Comparison of ENCODE assay signal across 14 cellular contexts in the genomic region with DNA sequence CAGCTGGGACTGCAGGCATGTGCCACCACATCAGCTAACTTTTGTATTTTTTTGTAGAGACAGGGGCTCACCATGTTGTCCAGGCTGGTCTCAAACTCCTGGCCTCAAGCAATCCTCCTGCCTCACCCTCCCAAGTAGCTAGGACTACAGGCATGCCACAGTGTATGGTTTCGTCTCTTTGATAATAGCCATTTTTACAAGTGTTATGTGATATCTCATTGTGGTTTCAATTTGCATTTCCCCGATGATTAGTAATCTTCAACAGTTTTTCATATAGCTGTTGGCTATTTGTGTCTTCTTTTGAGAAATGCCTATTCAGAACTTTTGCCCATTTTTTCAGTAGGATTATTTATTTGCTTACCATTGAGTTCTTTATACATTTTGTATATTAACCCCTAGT. TPM values are rescaled to one million over a fixed set of nuclear protein-coding genes. Genes with fewer than 3 reads are reported as not detected.
DNase-seq lines count a peak whose midpoint lies in the region; ATAC-seq and TF ChIP-seq lines count a peak whose summit lies in the region.
"Had no signal": no experiment of that assay in that cellular context is flagged by ENCODE, and none has a peak within 500 bp of the region (broad histone marks: within the 10 kb centered on the region; RNA-seq: fewer than 3 reads in every experiment).

No MANE protein-coding gene starts in this region.

- no peaks in the 10 kb centered on the region for H3K9me2 ChIP-seq in DOHH2 (replicated peaks; ENCODE audit: control insufficient read depth, low read length)
- no peaks in the 10 kb centered on the region for H3K9me2 ChIP-seq in Karpas-422 (replicated peaks; ENCODE audit: insufficient read depth, low read length)

- H3K9me3 ChIP-seq in DOHH2 (ENCODE audit: control insufficient read depth, insufficient read depth, low read length) = no peaks in the 10 kb centered on the region
- H3K9me3 ChIP-seq in Karpas-422 (ENCODE audit: low read length) = no peaks in the 10 kb centered on the region
- H3K9me3 ChIP-seq in neutrophil = no peaks in the 10 kb centered on the region
- H3K9me3 ChIP-seq in esophagus squamous epithelium = no peaks in the 10 kb centered on the region
- H3K9me3 ChIP-seq: A549 had no signal

- no peak overlapping the region for H2AFZ ChIP-seq in Karpas-422 (ENCODE audit: low read length)

- H3K9me3 Mint-ChIP-seq in activated T-helper 17 cell treated with anti-CD3 and anti-CD28 coated beads, Interleukin-2, amount 50 U/mL, for 72 hours = no peaks in the 10 kb centered on the region
- H3K9me3 Mint-ChIP-seq: CD8-positive, alpha-beta memory T cell; IgD-negative memory B cell had no signal

- H3K4me1 ChIP-seq in DOHH2 (ENCODE audit: control insufficient read depth, low read length) = peaks cover 6% of the 10 kb centered on the region
- H3K4me1 ChIP-seq in Karpas-422 (ENCODE audit: low read length) = peaks cover 33% of the 10 kb centered on the region
- H3K4me1 ChIP-seq in neutrophil (ENCODE audit: control insufficient read depth in 1 of 2, insufficient read depth in 1 of 2, low read depth in 1 of 2, low read length in 1 of 2) = peaks cover 32 to 36% of the 10 kb centered on the region in 2 experiments
- H3K4me1 ChIP-seq in esophagus squamous epithelium = peaks cover 0 to 9% (median 0%) of the 10 kb centered on the region in 3 donors
- H3K4me1 ChIP-seq: A549 had no signal

- peak; percentile 57 for DNase-seq in Karpas-422
- DNase-seq in omental fat pad (ENCODE audit: low spot score) = no peak
- DNase-seq in SKM-1 (lab: John Stamatoyannopoulos, UW; ENCODE audit: unreplicated experiment) = no peak
- no peak for DNase-seq in esophagus squamous epithelium (lab: John Stamatoyannopoulos, UW)
- DNase-seq: CD8-positive, alpha-beta memory T cell; DMS79; NCI-H1417 treated with DMSO at 0.1 percent for 48 hours; NCI-H187 treated with DMSO at 0.1 percent for 48 hours; SW 1271 had no signal

- no peaks in the 10 kb centered on the region for H3F3A ChIP-seq in DOHH2 (ENCODE audit: control insufficient read depth, insufficient read depth)

- no peak overlapping the region for H3K27ac Mint-ChIP-seq in activated T-helper 17 cell treated with anti-CD3 and anti-CD28 coated beads, Interleukin-2, amount 50 U/mL, for 72 hours
- H3K27ac Mint-ChIP-seq: CD8-positive, alpha-beta memory T cell; IgD-negative memory B cell had no signal

- H3K27me3 ChIP-seq in DOHH2 (ENCODE audit: control insufficient read depth, low read length) (peaks cover 2% of the 10 kb centered on the region; the same call in 1 of the 2 replicates), Karpas-422 (ENCODE audit: low read length) (no peaks in the 10 kb centered on the region), neutrophil (no peaks in the 10 kb centered on the region), esophagus squamous epithelium (no peaks in the 10 kb centered on the region)

- H3K36me3 ChIP-seq in DOHH2 (ENCODE audit: control insufficient read depth, low read length) (no peaks in the 10 kb centered on the region), Karpas-422 (ENCODE audit: insufficient read depth, low read length) (no peaks in the 10 kb centered on the region), neutrophil (no peaks in the 10 kb centered on the region), esophagus squamous epithelium (no peaks in the 10 kb centered on the region)

- no peak overlapping the region for H3K9ac ChIP-seq in Karpas-422 (ENCODE audit: low read length)

- peaks cover 5% of the 10 kb centered on the region for H3K4me1 Mint-ChIP-seq in activated T-helper 17 cell treated with anti-CD3 and anti-CD28 coated beads, Interleukin-2, amount 50 U/mL, for 72 hours

- no peak for TF ChIP-seq POLR2A in esophagus squamous epithelium (IDR thresholded peaks at IDR 0.05)

- H3K4me3 Mint-ChIP-seq in activated T-helper 17 cell treated with anti-CD3 and anti-CD28 coated beads, Interleukin-2, amount 50 U/mL, for 72 hours = no peak overlapping the region
- H3K4me3 Mint-ChIP-seq: CD8-positive, alpha-beta memory T cell; IgD-negative memory B cell had no signal

- TF ChIP-seq CTCF in DOHH2 (IDR thresholded peaks at IDR 0.05; ENCODE audit: low read depth, low read length, poor library complexity, severe bottlenecking) (no peak), neutrophil (IDR thresholded peaks at IDR 0.05) (no peak), omental fat pad (IDR thresholded peaks at IDR 0.05) (no peak), esophagus squamous epithelium (IDR thresholded peaks at IDR 0.05) (no peak)

- 43 to 56% methylated on average over 2 of the region's 2 CpGs for WGBS in esophagus squamous epithelium, 2 donors

- no peaks in the 10 kb centered on the region for H3K36me3 Mint-ChIP-seq in activated T-helper 17 cell treated with anti-CD3 and anti-CD28 coated beads, Interleukin-2, amount 50 U/mL, for 72 hours (ENCODE audit: low read depth)
- H3K36me3 Mint-ChIP-seq: IgD-negative memory B cell had no signal

- ATAC-seq in activated T-helper 17 cell treated with anti-CD3 and anti-CD28 coated beads, Interleukin-2, amount 50 U/mL, for 72 hours (replicated peaks) = peak; percentile 37
- ATAC-seq in omental fat pad (ENCODE audit: low FRiP score) = no peak
- ATAC-seq: A549 had no signal

- no peaks in the 10 kb centered on the region for H3K27me3 Mint-ChIP-seq in activated T-helper 17 cell treated with anti-CD3 and anti-CD28 coated beads, Interleukin-2, amount 50 U/mL, for 72 hours

- H3K27ac ChIP-seq in DOHH2 (ENCODE audit: low read depth, low read length) = no peak overlapping the region
- H3K27ac ChIP-seq in Karpas-422 (ENCODE audit: low read length) = no peak overlapping the region
- peak overlapping the region; percentile 91 for H3K27ac ChIP-seq in neutrophil
- no peak overlapping the region for H3K27ac ChIP-seq in esophagus squamous epithelium
- H3K27ac ChIP-seq: A549 had no signal

- H3K79me2 ChIP-seq in DOHH2 (ENCODE audit: control insufficient read depth, low read length) = no peaks in the 10 kb centered on the region
- H3K79me2 ChIP-seq in Karpas-422 (ENCODE audit: low read length) = no peaks in the 10 kb centered on the region

- intact Hi-C loops in esophagus squamous epithelium (cut with DNase I) = no loop called here

- H3K4me2 ChIP-seq in DOHH2 (ENCODE audit: low read length) = 0 out of 2 replicates have a peak overlapping the region, but pooled peaks have one; percentile 8
- peak overlapping the region; percentile 16 for H3K4me2 ChIP-seq in Karpas-422 (ENCODE audit: low read depth, low read length, poor library complexity, severe bottlenecking)
- H3K4me2 ChIP-seq: A549 had no signal

- H4K20me1 ChIP-seq in DOHH2 (ENCODE audit: control insufficient read depth, insufficient read depth, low read depth, low read length) (no peaks in the 10 kb centered on the region), Karpas-422 (ENCODE audit: insufficient read depth, low read depth, low read length) (no peaks in the 10 kb centered on the region)

- H3K4me3 ChIP-seq in DOHH2 (ENCODE audit: low read length) (no peak overlapping the region), Karpas-422 (ENCODE audit: low read length) (no peak overlapping the region), neutrophil (ENCODE audit: low read depth in 1 of 2, low read length in 1 of 2) (no peak overlapping the region), esophagus squamous epithelium (no peak overlapping the region)
- H3K4me3 ChIP-seq: A549 had no signal

RNA-seq across cellular contexts. Expression of gene MTMR3, which starts 9.0 kb away (rescaled TPM):
- total RNA-seq in Karpas-422 (2014; rRNA removed; shearing (Covaris generic); ENCODE audit: low replicate concordance) = 11.3 and 12.5 TPM in 2 replicates
- 10 to 100 TPM; 24.7 to 34.7 TPM for total RNA-seq in activated T-helper 17 cell treated with anti-CD3 and anti-CD28 coated beads, Interleukin-2, amount 50 U/mL, for 72 hours
- total RNA-seq in omental fat pad = 10 to 100 TPM; 41.3 to 88.9 (median 53.2) TPM
- total RNA-seq in esophagus squamous epithelium = 10 to 100 TPM; 34.9 to 63.1 (median 38.4) TPM

RNA-seq across cellular contexts. Expression of gene ASCC2, which starts 35.9 kb away (rescaled TPM):
- total RNA-seq in Karpas-422 (2014; rRNA removed; shearing (Covaris generic); ENCODE audit: low replicate concordance) = 29.0 and 29.5 TPM in 2 replicates
- 10 to 100 TPM; 62.0 to 79.4 TPM for total RNA-seq in activated T-helper 17 cell treated with anti-CD3 and anti-CD28 coated beads, Interleukin-2, amount 50 U/mL, for 72 hours
- total RNA-seq in omental fat pad (10 to 100 TPM; 35.4 to 65.2 (median 51.8) TPM), esophagus squamous epithelium (10 to 100 TPM; 47.5 to 99.7 (median 57.8) TPM)
